4 cellular contexts compared by ENCODE assay signal in the genomic region with DNA sequence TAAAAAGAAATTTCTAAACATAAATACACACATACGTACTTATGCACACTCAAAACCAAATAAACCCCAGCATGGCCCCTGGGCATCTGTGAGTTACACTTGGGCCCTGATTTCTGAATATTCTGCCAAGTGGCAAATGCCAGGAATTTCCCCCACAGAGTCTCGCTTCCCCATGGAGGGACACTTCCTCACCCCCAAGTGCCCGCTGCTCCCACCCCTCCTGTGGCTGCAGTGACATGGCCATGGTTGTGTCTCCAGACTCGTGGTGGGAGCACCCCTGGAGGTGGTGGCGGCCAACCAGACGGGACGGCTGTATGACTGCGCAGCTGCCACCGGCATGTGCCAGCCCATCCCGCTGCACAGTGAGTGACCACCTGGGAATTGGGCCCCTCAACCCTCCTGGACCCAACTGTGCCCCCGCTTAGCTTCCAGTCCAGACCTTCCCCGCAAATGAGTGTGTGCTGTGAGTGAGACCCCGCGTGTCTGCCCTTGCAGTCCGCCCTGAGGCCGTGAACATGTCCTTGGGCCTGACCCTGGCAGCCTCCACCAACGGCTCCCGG.
TF ChIP-seq lines count a peak whose summit lies in the region.

No MANE protein-coding gene starts in this region.

TF ChIP-seq in SK-N-SH treated with all-trans-retinoic acid at 6 μM for 48 hours, 23 proteins besides CTCF, POLR2A, EP300 and RAD21:
- TF ChIP-seq PPARA (CRISPR knock-in tag; IDR thresholded peaks at IDR 0.05; ENCODE audit: borderline replicate concordance) = no peak
TF ChIP-seq in SK-N-SH treated with all-trans-retinoic acid at 6 μM for 48 hours: peak in this region for 0.

TF ChIP-seq in SK-N-SH, 30 proteins besides CTCF, POLR2A, EP300 and RAD21:
- TF ChIP-seq FOXJ3 (CRISPR knock-in tag; IDR thresholded peaks at IDR 0.05) (no peak), ZBTB33 (IDR thresholded peaks at IDR 0.05; ENCODE audit: borderline replicate concordance, low read depth) (no peak), GABPA (IDR thresholded peaks at IDR 0.05; ENCODE audit: low read depth) (no peak), NRF1 (IDR thresholded peaks at IDR 0.05; ENCODE audit: low read depth, low read length) (no peak), PBX3 (IDR thresholded peaks at IDR 0.05) (no peak), EZH2phosphoT487 (IDR thresholded peaks at IDR 0.05; ENCODE audit: borderline replicate concordance, low read depth) (no peak), RCOR1 (IDR thresholded peaks at IDR 0.05; ENCODE audit: low read length) (no peak), CHD2 (IDR thresholded peaks at IDR 0.05; ENCODE audit: low read length, partially characterized antibody) (no peak), GATA2 (CRISPR knock-in tag; IDR thresholded peaks at IDR 0.05) (no peak), YY1 (IDR thresholded peaks at IDR 0.05; ENCODE audit: low read depth) (no peak)

TF ChIP-seq in GM23338, 12 proteins besides CTCF, POLR2A, EP300 and RAD21:
- TF ChIP-seq STAT1 (IDR thresholded peaks at IDR 0.05; ENCODE audit: unreplicated experiment) (no peak), EZH2 (IDR thresholded peaks at IDR 0.05; ENCODE audit: low read depth, unreplicated experiment) (no peak), EZH2phosphoT487 (IDR thresholded peaks at IDR 0.05; ENCODE audit: unreplicated experiment) (no peak), CREB1 (CRISPR knock-in tag; IDR thresholded peaks at IDR 0.05; ENCODE audit: low read depth) (no peak)

TF ChIP-seq in WTC11, 78 proteins besides CTCF, POLR2A, EP300 and RAD21:
- TF ChIP-seq TEAD4 (CRISPR knock-in tag; IDR thresholded peaks at IDR 0.05) (no peak), ETV6 (CRISPR knock-in tag; IDR thresholded peaks at IDR 0.05) (no peak), JUN (CRISPR knock-in tag; IDR thresholded peaks at IDR 0.05) (no peak), ZNF138 (CRISPR knock-in tag; conservative IDR thresholded peaks at IDR 0.05) (no peak)
- TF ChIP-seq, protein P1, sequence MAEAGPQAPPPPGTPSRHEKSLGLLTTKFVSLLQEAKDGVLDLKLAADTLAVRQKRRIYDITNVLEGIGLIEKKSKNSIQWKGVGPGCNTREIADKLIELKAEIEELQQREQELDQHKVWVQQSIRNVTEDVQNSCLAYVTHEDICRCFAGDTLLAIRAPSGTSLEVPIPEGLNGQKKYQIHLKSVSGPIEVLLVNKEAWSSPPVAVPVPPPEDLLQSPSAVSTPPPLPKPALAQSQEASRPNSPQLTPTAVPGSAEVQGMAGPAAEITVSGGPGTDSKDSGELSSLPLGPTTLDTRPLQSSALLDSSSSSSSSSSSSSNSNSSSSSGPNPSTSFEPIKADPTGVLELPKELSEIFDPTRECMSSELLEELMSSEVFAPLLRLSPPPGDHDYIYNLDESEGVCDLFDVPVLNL (CRISPR knock-in tag; IDR thresholded peaks at IDR 0.05; ENCODE audit: borderline replicate concordance, low read depth) = no peak
- TF ChIP-seq, protein P2, sequence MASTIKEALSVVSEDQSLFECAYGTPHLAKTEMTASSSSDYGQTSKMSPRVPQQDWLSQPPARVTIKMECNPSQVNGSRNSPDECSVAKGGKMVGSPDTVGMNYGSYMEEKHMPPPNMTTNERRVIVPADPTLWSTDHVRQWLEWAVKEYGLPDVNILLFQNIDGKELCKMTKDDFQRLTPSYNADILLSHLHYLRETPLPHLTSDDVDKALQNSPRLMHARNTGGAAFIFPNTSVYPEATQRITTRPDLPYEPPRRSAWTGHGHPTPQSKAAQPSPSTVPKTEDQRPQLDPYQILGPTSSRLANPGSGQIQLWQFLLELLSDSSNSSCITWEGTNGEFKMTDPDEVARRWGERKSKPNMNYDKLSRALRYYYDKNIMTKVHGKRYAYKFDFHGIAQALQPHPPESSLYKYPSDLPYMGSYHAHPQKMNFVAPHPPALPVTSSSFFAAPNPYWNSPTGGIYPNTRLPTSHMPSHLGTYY (CRISPR knock-in tag; IDR thresholded peaks at IDR 0.05) = no peak
